ENCODE assay signal across 10 cellular contexts in the genomic region with DNA sequence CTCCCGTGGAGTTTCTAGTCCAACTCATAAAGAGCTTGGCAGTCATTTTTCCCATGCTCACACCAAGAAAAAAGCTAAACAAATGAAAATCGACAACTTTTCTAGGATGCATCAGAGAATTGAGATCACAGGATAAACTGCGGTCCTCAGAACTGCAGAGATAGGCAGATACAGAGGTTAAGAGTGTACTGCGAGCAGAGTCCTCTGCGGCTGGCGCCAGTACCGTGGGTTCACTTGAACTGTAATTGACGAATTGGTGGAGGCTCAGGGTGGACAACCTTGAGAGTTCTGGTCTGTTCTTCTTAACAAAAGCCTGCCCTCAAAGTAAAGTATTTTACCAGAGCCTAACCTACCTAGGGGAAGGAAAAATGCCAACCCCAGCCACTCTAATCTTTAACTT. TPM values are rescaled to one million over a fixed set of nuclear protein-coding genes. Genes with fewer than 3 reads are reported as not detected.
"Had no signal": no experiment of that assay in that cellular context is flagged by ENCODE, and none has a peak within 500 bp of the region (broad histone marks: within the 10 kb centered on the region; RNA-seq: fewer than 3 reads in every experiment).

No MANE protein-coding gene starts in this region.

- H2AFZ ChIP-seq: GM23248 had no signal

- H3K4me1 ChIP-seq: HAP-1 had no signal

- H3K27ac ChIP-seq: GM23248 had no signal

- H3K9me3 ChIP-seq: HAP-1 had no signal

- H3K4me3 ChIP-seq: GM23248, HAP-1 had no signal

- DNase-seq: GM23248, GOT3, H7, HFFc6, KBM-7 had no signal

- H3K36me3 ChIP-seq: HAP-1 had no signal

- FAIRE-seq: HTR-8/SVneo had no signal

- H3K9ac ChIP-seq: GM23248 had no signal

RNA-seq across cellular contexts. Expression of gene VNN1, which starts 2.4 kb away (rescaled TPM):
- total RNA-seq: H4, H7 had no signal
- polyA plus RNA-seq: IgD-negative memory B cell had no signal

RNA-seq across cellular contexts. Expression of gene VNN2, which starts 41.5 kb away (rescaled TPM):
- total RNA-seq: GM23248, H7, HFFc6, HT-29 had no signal

RNA-seq across cellular contexts. Expression of gene TAAR1, which starts 57.3 kb away (rescaled TPM):
- total RNA-seq: GM23248, H4, H7, HFFc6, HT-29 had no signal
- polyA plus RNA-seq: GM23248, IgD-negative memory B cell had no signal
